ENCODE assay signal across 12 cellular contexts in the genomic region with DNA sequence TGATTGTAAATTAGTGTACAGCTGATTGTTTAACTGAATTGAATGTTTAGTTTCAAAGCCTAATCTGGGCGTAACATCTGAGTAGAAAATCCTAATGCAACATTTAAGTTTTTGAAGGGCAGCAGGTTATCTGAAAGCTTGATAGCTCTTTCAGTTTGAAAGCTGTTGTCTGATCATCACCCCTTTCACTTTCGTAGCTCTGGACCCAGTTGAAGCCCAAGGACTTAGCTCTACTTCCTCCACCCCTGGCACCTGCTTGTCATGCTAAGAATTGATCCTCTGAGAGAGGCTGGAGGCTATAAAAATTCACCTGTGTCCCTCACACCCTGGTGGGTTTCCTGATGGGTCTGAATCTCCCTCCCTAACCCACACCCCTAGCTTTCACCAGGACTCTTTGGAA.
DNase-seq lines count a peak whose midpoint lies in the region; ATAC-seq and TF ChIP-seq lines count a peak whose summit lies in the region.
"Had no signal": no experiment of that assay in that cellular context is flagged by ENCODE, and none has a peak within 500 bp of the region (broad histone marks: within the 10 kb centered on the region; RNA-seq: fewer than 3 reads in every experiment).

No MANE protein-coding gene starts in this region.

- H3K27ac Mint-ChIP-seq in GM23338 (no peak overlapping the region), neural progenitor cell (no peak overlapping the region)
- H3K27ac Mint-ChIP-seq: stimulated activated naive B cell treated with anti-CD40 and anti-IgM and Interleukin-4, amounts not matched to agents 10 μg/mL and 1 μg/mL and 100 μg/mL, for 72 hours had no signal

- H3K36me3 Mint-ChIP-seq in GM23338 (ENCODE audit: low read depth) (no peaks in the 10 kb centered on the region), neural progenitor cell (no peaks in the 10 kb centered on the region)
- H3K36me3 Mint-ChIP-seq: stimulated activated naive B cell treated with anti-CD40 and anti-IgM and Interleukin-4, amounts not matched to agents 10 μg/mL and 1 μg/mL and 100 μg/mL, for 72 hours had no signal

- H3K9me2 ChIP-seq in GM23338 (ENCODE audit: insufficient read depth) (no peaks in the 10 kb centered on the region), PC-9 (ENCODE audit: insufficient read depth) (no peaks in the 10 kb centered on the region)

- intact Hi-C loops in PC-9 (cut with micrococcal nuclease; ENCODE audit: unreplicated experiment): no loop called here

- no peak overlapping the region for H3K9ac ChIP-seq in neural progenitor cell

- POLR2A ChIA-PET in PC-9 (lab: Charles Lee; ENCODE audit: unreplicated experiment): interaction anchor here (0.6 to 0.7 kb wide), 2 partner anchors 87 to 799 kb away, joined by 3 to 9 read pairs; no protein-coding TSS in a partner anchor

- H2AFZ ChIP-seq in GM23338 (no peak overlapping the region), neural progenitor cell (replicated peaks) (no peak overlapping the region), PC-9 (no peak overlapping the region)

- ATAC-seq in GM18861 (IDR thresholded peaks at IDR 0.05; ENCODE audit: unreplicated experiment) (peak; percentile 75), GM21423 (IDR thresholded peaks at IDR 0.05; ENCODE audit: unreplicated experiment) (peak; percentile 73), HG02973 (IDR thresholded peaks at IDR 0.05; ENCODE audit: unreplicated experiment) (peak; percentile 77), HG03571 (IDR thresholded peaks at IDR 0.05; ENCODE audit: unreplicated experiment) (peak; percentile 74), GM23338 (no peak)
- ATAC-seq: stimulated activated naive B cell treated with anti-CD40 and anti-IgM and Interleukin-4, amounts not matched to agents 10 μg/mL and 1 μg/mL and 100 μg/mL, for 72 hours had no signal

- H3K4me3 Mint-ChIP-seq in GM23338: no peak overlapping the region
- H3K4me3 Mint-ChIP-seq in neural progenitor cell: no peak overlapping the region
- H3K4me3 Mint-ChIP-seq: stimulated activated naive B cell treated with anti-CD40 and anti-IgM and Interleukin-4, amounts not matched to agents 10 μg/mL and 1 μg/mL and 100 μg/mL, for 72 hours had no signal

- H4K20me1 ChIP-seq in GM23338 (replicated peaks; ENCODE audit: insufficient read depth) (no peaks in the 10 kb centered on the region), neural progenitor cell (ENCODE audit: low read depth) (no peaks in the 10 kb centered on the region), PC-9 (ENCODE audit: insufficient read depth) (no peaks in the 10 kb centered on the region)

- no peak for DNase-seq in GM23338 (ENCODE audit: low spot score)
- DNase-seq in neural progenitor cell (ENCODE audit: low spot score): no peak
- no peak for DNase-seq in activated gamma-delta T cell treated with Interleukin-2 at 50 U/mL for 16 hours
- DNase-seq in PC-9: no peak
- DNase-seq: AML-193; DND-41; NCI-H2171; stimulated activated naive B cell treated with anti-CD40 and anti-IgM and Interleukin-4, amounts not matched to agents 10 μg/mL and 1 μg/mL and 100 μg/mL, for 72 hours had no signal

- H3K36me3 ChIP-seq in GM23338 (ENCODE audit: insufficient read depth): no peaks in the 10 kb centered on the region
- no peaks in the 10 kb centered on the region for H3K36me3 ChIP-seq in neural progenitor cell
- no peaks in the 10 kb centered on the region for H3K36me3 ChIP-seq in PC-9 (ENCODE audit: low read depth)

- H3F3A ChIP-seq in GM23338 (replicated peaks; ENCODE audit: low read depth) (no peaks in the 10 kb centered on the region), neural progenitor cell (ENCODE audit: low read depth) (no peaks in the 10 kb centered on the region), PC-9 (ENCODE audit: insufficient read depth, low read depth) (no peaks in the 10 kb centered on the region)

- H3K27me3 Mint-ChIP-seq in GM23338 (ENCODE audit: insufficient read depth, low read depth, poor library complexity) (peaks cover 1% of the 10 kb centered on the region), neural progenitor cell (ENCODE audit: insufficient read depth, low read depth) (peaks cover 10% of the 10 kb centered on the region)

- BruUV-seq in PC-9 (replicated peaks; lab: Mats Ljungman, UMichigan): no TSS peak

- TF ChIP-seq CTCF in GM23338 (conservative IDR thresholded peaks at IDR 0.05; ENCODE audit: low read depth in 2 of 2) (no peak), neural progenitor cell (IDR thresholded peaks at IDR 0.05) (no peak), PC-9 (conservative IDR thresholded peaks at IDR 0.05) (no peak)

- H3K4me3 ChIP-seq in GM23338 (no peak overlapping the region), neural progenitor cell (no peak overlapping the region), PC-9 (no peak overlapping the region)

- H3K9me3 ChIP-seq in neural progenitor cell (ENCODE audit: low read depth) (no peaks in the 10 kb centered on the region), PC-9 (ENCODE audit: insufficient read depth, low read depth) (no peaks in the 10 kb centered on the region)

- no peaks in the 10 kb centered on the region for H3K27me3 ChIP-seq in GM23338 (ENCODE audit: insufficient read depth)
- H3K27me3 ChIP-seq in neural progenitor cell: no peaks in the 10 kb centered on the region
- no peaks in the 10 kb centered on the region for H3K27me3 ChIP-seq in PC-9 (ENCODE audit: insufficient read depth, low read depth)

- H3K4me2 ChIP-seq in GM23338: no peak overlapping the region
- H3K4me2 ChIP-seq in neural progenitor cell: no peak overlapping the region
- no peak overlapping the region for H3K4me2 ChIP-seq in PC-9

- H3K4me1 Mint-ChIP-seq in GM23338 (peaks cover 3% of the 10 kb centered on the region; the same call in 1 of the 3 replicates), neural progenitor cell (no peaks in the 10 kb centered on the region)
- H3K4me1 Mint-ChIP-seq: stimulated activated naive B cell treated with anti-CD40 and anti-IgM and Interleukin-4, amounts not matched to agents 10 μg/mL and 1 μg/mL and 100 μg/mL, for 72 hours had no signal

- H3K9me3 Mint-ChIP-seq in GM23338: peaks cover 8% of the 10 kb centered on the region; the same call in 1 of the 3 replicates
- no peaks in the 10 kb centered on the region for H3K9me3 Mint-ChIP-seq in neural progenitor cell
- H3K9me3 Mint-ChIP-seq: stimulated activated naive B cell treated with anti-CD40 and anti-IgM and Interleukin-4, amounts not matched to agents 10 μg/mL and 1 μg/mL and 100 μg/mL, for 72 hours had no signal

- H3K4me1 ChIP-seq in GM23338 (ENCODE audit: insufficient read depth) (no peaks in the 10 kb centered on the region), neural progenitor cell (no peaks in the 10 kb centered on the region), PC-9 (replicated peaks; ENCODE audit: insufficient read depth) (no peaks in the 10 kb centered on the region)

- CTCF ChIA-PET in PC-9 (lab: Charles Lee): no interaction called here

- H3K27ac ChIP-seq in GM23338 (ENCODE audit: low read depth) (no peak overlapping the region), neural progenitor cell (no peak overlapping the region), PC-9 (no peak overlapping the region)

- no peaks in the 10 kb centered on the region for H3K79me2 ChIP-seq in GM23338 (replicated peaks; ENCODE audit: insufficient read depth)
- H3K79me2 ChIP-seq in neural progenitor cell (ENCODE audit: low read depth): no peaks in the 10 kb centered on the region
- no peaks in the 10 kb centered on the region for H3K79me2 ChIP-seq in PC-9 (ENCODE audit: low read depth)

TF ChIP-seq in GM23338, 12 proteins besides CTCF, POLR2A, EP300 and RAD21:
- TF ChIP-seq EZH2 (IDR thresholded peaks at IDR 0.05; ENCODE audit: low read depth, unreplicated experiment) (no peak), STAT1 (IDR thresholded peaks at IDR 0.05; ENCODE audit: unreplicated experiment) (no peak), JUNB (IDR thresholded peaks at IDR 0.05; ENCODE audit: unreplicated experiment) (no peak)
TF ChIP-seq in GM23338: peak in this region for 0.
